Comparison of ENCODE assay signal across 8 cellular contexts in the genomic region with DNA sequence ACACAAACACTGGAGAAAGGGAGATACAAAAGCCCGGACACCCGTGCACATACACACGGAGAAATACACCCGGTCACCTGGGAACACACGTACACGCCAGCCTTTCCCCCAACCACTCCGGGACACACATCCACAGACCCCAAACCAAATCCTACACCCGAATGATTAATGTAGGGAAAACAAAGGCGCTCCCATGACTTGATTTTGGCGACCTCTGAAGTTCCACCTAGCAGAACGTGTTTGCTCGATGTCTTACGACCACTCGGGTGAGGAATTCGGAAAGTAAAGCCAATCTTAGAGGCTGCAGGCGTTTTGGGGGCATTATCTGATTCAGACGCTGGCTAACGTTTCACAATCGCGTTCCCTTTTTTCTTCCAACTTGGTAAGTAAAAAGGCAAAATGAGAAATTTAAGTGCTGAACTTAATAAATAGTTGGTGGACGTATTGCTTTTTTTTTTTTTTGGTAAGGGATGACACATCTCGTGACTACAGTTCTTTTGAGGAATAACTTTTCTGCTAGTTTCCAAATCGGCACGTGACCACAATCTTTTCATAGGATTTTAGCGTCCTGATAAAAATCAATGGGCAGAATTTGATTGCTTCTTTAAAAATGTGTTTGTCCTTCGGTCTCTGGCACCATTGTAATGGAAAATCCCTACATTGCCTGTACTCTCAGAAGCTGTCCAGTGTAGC. TPM values are rescaled to one million over a fixed set of nuclear protein-coding genes. Genes with fewer than 3 reads are reported as not detected.
DNase-seq lines count a peak whose midpoint lies in the region; ATAC-seq lines count a peak whose summit lies in the region.

No MANE protein-coding gene starts in this region.

- no peaks in the 10 kb centered on the region for H3K9me3 ChIP-seq in effector memory CD4-positive, alpha-beta T cell (ENCODE audit: control insufficient read depth, low read length)

- CTCF ChIA-PET in activated naive CD4-positive, alpha-beta T cell treated with anti-CD3 and anti-CD28 coated beads for 36 hours (lab: Charles Lee) = no interaction called here

- no peaks in the 10 kb centered on the region for H3K9me3 Mint-ChIP-seq in activated naive CD4-positive, alpha-beta T cell treated with anti-CD3 and anti-CD28 coated beads for 36 hours
- H3K9me3 Mint-ChIP-seq in naive B cell = no peaks in the 10 kb centered on the region

- H3K27ac Mint-ChIP-seq in activated naive CD4-positive, alpha-beta T cell treated with anti-CD3 and anti-CD28 coated beads for 36 hours = peak overlapping the region; percentile 96
- peak overlapping the region; percentile 82 to 92 (median 88) for H3K27ac Mint-ChIP-seq in naive B cell

- ATAC-seq in naive B cell (ENCODE audit: low read depth in 2 of 2) = no peak
- ATAC-seq in GM19328 (IDR thresholded peaks at IDR 0.05; ENCODE audit: unreplicated experiment) = no peak
- no peak for ATAC-seq in HG02884 (IDR thresholded peaks at IDR 0.05; ENCODE audit: unreplicated experiment)

- no peaks in the 10 kb centered on the region for H3K27me3 ChIP-seq in effector memory CD4-positive, alpha-beta T cell (replicated peaks; ENCODE audit: control insufficient read depth, insufficient read depth, low read length, poor library complexity, severe bottlenecking)

- peaks cover 4% of the 10 kb centered on the region for H3K4me1 ChIP-seq in effector memory CD4-positive, alpha-beta T cell (ENCODE audit: control insufficient read depth, insufficient read depth, low read length, poor library complexity, severe bottlenecking)

- no peak for DNase-seq in activated naive CD4-positive, alpha-beta T cell treated with anti-CD3 and anti-CD28 coated beads for 36 hours
- no peak for DNase-seq in activated naive CD4-positive, alpha-beta T cell (lab: John Stamatoyannopoulos, UW)
- DNase-seq in OCI-M1 (lab: John Stamatoyannopoulos, UW) (peak; percentile 64), naive B cell (no peak), AML-193 (lab: John Stamatoyannopoulos, UW) (no peak)
- DNase-seq in effector memory CD4-positive, alpha-beta T cell = no peak

- H3K27ac ChIP-seq in effector memory CD4-positive, alpha-beta T cell (ENCODE audit: insufficient read depth, low read length, poor library complexity, severe bottlenecking) = peak overlapping the region; percentile 92

- intact Hi-C loops in activated naive CD4-positive, alpha-beta T cell treated with anti-CD3 and anti-CD28 coated beads for 36 hours (cut with micrococcal nuclease) = loop anchor here (1.0 to 5.0 kb wide), 5 partner anchors 53 to 1183 kb away; partner anchors contain the start of genes FANCB and MOSPD2

- peaks cover 66% of the 10 kb centered on the region for H3K4me1 Mint-ChIP-seq in activated naive CD4-positive, alpha-beta T cell treated with anti-CD3 and anti-CD28 coated beads for 36 hours (ENCODE audit: low read depth)
- H3K4me1 Mint-ChIP-seq in naive B cell = peaks cover 32 to 56% (median 34%) of the 10 kb centered on the region in 3 donors

- H3K4me3 ChIP-seq in effector memory CD4-positive, alpha-beta T cell (ENCODE audit: insufficient read depth, low read depth, low read length, poor library complexity, severe bottlenecking) = peak overlapping the region; percentile 88

- peaks cover 6% of the 10 kb centered on the region for H3K36me3 Mint-ChIP-seq in activated naive CD4-positive, alpha-beta T cell treated with anti-CD3 and anti-CD28 coated beads for 36 hours (ENCODE audit: low read depth)
- H3K36me3 Mint-ChIP-seq in naive B cell = no peaks in the 10 kb centered on the region

- H3K36me3 ChIP-seq in effector memory CD4-positive, alpha-beta T cell (ENCODE audit: control insufficient read depth, insufficient read depth, low read length) = no peaks in the 10 kb centered on the region

- H3K27me3 Mint-ChIP-seq in activated naive CD4-positive, alpha-beta T cell treated with anti-CD3 and anti-CD28 coated beads for 36 hours (ENCODE audit: low read depth) = no peaks in the 10 kb centered on the region
- H3K27me3 Mint-ChIP-seq in naive B cell = peaks cover 0 to 7% (median 0%) of the 10 kb centered on the region in 3 donors

- H3K4me3 Mint-ChIP-seq in activated naive CD4-positive, alpha-beta T cell treated with anti-CD3 and anti-CD28 coated beads for 36 hours = peak overlapping the region; percentile 82
- H3K4me3 Mint-ChIP-seq in naive B cell = peak overlapping the region; percentile 85 to 96 (median 93)

RNA-seq across cellular contexts. Expression of gene RAB9A, which starts 0.7 kb away (rescaled TPM):
- 10 to 100 TPM; 22.8 to 23.3 TPM for total RNA-seq in activated naive CD4-positive, alpha-beta T cell treated with anti-CD3 and anti-CD28 coated beads for 36 hours
- 10 to 100 TPM; 15.7 to 28.1 (median 20.1) TPM for polyA plus RNA-seq in naive B cell (ENCODE audit: low read depth in 6 of 6)

RNA-seq across cellular contexts. Expression of gene TCEANC, which starts 36.7 kb away (rescaled TPM):
- 1 to 10 TPM; 2.5 to 2.7 TPM for total RNA-seq in activated naive CD4-positive, alpha-beta T cell treated with anti-CD3 and anti-CD28 coated beads for 36 hours
- polyA plus RNA-seq in naive B cell (ENCODE audit: low read depth in 6 of 6) = 10 to 100 TPM; 10.5 to 14.1 (median 13.3) TPM

RNA-seq across cellular contexts. Expression of gene TRAPPC2, which starts 44.8 kb away (rescaled TPM):
- total RNA-seq in activated naive CD4-positive, alpha-beta T cell treated with anti-CD3 and anti-CD28 coated beads for 36 hours = 10 to 100 TPM in 1 of 2 experiments, 1 to 10 TPM in 1; 9.6 to 10.7 TPM
- 10 to 100 TPM; 39.9 to 53.9 (median 46.4) TPM for polyA plus RNA-seq in naive B cell (ENCODE audit: low read depth in 6 of 6)

RNA-seq across cellular contexts. Expression of gene OFD1, which starts 44.9 kb away (rescaled TPM):
- 10 to 100 TPM; 25.3 to 26.2 TPM for total RNA-seq in activated naive CD4-positive, alpha-beta T cell treated with anti-CD3 and anti-CD28 coated beads for 36 hours
- polyA plus RNA-seq in naive B cell (ENCODE audit: low read depth in 6 of 6) = 10 to 100 TPM; 26.5 to 60.5 (median 50.4) TPM
